ENCODE assay signal across 1 cellular context in genomic region chrX:23667239-23668177, GRCh38.
A peak's percentile ranks its signal among the peaks of the same experiment; 100 is the strongest.
TF ChIP-seq lines count a peak whose summit lies in the region.

Gene PRDX4 (plus strand): TSS chrX:23667493. CDS start chrX:23667571, 78 bp downstream.

TF ChIP-seq in HepG2, 621 proteins besides CTCF, POLR2A, EP300 and RAD21 (continued from another document and continues in another):
- TF ChIP-seq IRF1 (CRISPR knock-in tag; IDR thresholded peaks at IDR 0.05; ENCODE audit: low read depth), result no peak
- no peak for TF ChIP-seq SP140L (CRISPR knock-in tag; IDR thresholded peaks at IDR 0.05; ENCODE audit: borderline replicate concordance)
- TF ChIP-seq, protein P1, sequence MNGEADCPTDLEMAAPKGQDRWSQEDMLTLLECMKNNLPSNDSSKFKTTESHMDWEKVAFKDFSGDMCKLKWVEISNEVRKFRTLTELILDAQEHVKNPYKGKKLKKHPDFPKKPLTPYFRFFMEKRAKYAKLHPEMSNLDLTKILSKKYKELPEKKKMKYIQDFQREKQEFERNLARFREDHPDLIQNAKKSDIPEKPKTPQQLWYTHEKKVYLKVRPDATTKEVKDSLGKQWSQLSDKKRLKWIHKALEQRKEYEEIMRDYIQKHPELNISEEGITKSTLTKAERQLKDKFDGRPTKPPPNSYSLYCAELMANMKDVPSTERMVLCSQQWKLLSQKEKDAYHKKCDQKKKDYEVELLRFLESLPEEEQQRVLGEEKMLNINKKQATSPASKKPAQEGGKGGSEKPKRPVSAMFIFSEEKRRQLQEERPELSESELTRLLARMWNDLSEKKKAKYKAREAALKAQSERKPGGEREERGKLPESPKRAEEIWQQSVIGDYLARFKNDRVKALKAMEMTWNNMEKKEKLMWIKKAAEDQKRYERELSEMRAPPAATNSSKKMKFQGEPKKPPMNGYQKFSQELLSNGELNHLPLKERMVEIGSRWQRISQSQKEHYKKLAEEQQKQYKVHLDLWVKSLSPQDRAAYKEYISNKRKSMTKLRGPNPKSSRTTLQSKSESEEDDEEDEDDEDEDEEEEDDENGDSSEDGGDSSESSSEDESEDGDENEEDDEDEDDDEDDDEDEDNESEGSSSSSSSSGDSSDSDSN (CRISPR knock-in tag; IDR thresholded peaks at IDR 0.05), result peak; percentile 69
- TF ChIP-seq ZNF775 (CRISPR knock-in tag; IDR thresholded peaks at IDR 0.05; ENCODE audit: borderline replicate concordance), result no peak
- no peak for TF ChIP-seq TBX2 (CRISPR knock-in tag; IDR thresholded peaks at IDR 0.05; ENCODE audit: borderline replicate concordance)
- TF ChIP-seq ZNF781 (CRISPR knock-in tag; IDR thresholded peaks at IDR 0.05; ENCODE audit: borderline replicate concordance, not compliant biosample characterization), result no peak
- no peak for TF ChIP-seq XBP1 (CRISPR knock-in tag; IDR thresholded peaks at IDR 0.05)
- no peak for TF ChIP-seq DNMT1 (CRISPR knock-in tag; IDR thresholded peaks at IDR 0.05)
- TF ChIP-seq ZUFSP (CRISPR knock-in tag; IDR thresholded peaks at IDR 0.05; ENCODE audit: borderline replicate concordance), result no peak
- TF ChIP-seq ZNF772 (CRISPR knock-in tag; IDR thresholded peaks at IDR 0.05), result no peak
- no peak for TF ChIP-seq NFE2 (CRISPR knock-in tag; IDR thresholded peaks at IDR 0.05)
- peak; percentile 59; the same call in 1 of the 2 replicates for TF ChIP-seq KAT8 (CRISPR knock-in tag; IDR thresholded peaks at IDR 0.05)
- 0 out of 2 replicates have a peak, but pooled peaks have one; percentile 46 for TF ChIP-seq E2F5 (CRISPR knock-in tag; conservative IDR thresholded peaks at IDR 0.05)
- no peak for TF ChIP-seq ZBTB3 (CRISPR knock-in tag; IDR thresholded peaks at IDR 0.05; ENCODE audit: borderline replicate concordance, low read depth)
- TF ChIP-seq POGZ (CRISPR knock-in tag; IDR thresholded peaks at IDR 0.05), result peak; percentile 30; the same call in 1 of the 2 replicates
- no peak for TF ChIP-seq CREB1 (IDR thresholded peaks at IDR 0.05)
- no peak for TF ChIP-seq CREB1 (CRISPR knock-in tag; IDR thresholded peaks at IDR 0.05)
- 0 out of 2 replicates have a peak, but pooled peaks have one; percentile 37 for TF ChIP-seq ARID5B (CRISPR knock-in tag; IDR thresholded peaks at IDR 0.05)
- TF ChIP-seq, protein P2, sequence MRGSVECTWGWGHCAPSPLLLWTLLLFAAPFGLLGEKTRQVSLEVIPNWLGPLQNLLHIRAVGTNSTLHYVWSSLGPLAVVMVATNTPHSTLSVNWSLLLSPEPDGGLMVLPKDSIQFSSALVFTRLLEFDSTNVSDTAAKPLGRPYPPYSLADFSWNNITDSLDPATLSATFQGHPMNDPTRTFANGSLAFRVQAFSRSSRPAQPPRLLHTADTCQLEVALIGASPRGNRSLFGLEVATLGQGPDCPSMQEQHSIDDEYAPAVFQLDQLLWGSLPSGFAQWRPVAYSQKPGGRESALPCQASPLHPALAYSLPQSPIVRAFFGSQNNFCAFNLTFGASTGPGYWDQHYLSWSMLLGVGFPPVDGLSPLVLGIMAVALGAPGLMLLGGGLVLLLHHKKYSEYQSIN (CRISPR knock-in tag; IDR thresholded peaks at IDR 0.05; ENCODE audit: borderline replicate concordance), result no peak
- TF ChIP-seq XRCC5 (optimal IDR thresholded peaks at IDR 0.05; ENCODE audit: low read length), result no peak
- TF ChIP-seq ZC3H4 (CRISPR knock-in tag; IDR thresholded peaks at IDR 0.05; ENCODE audit: borderline replicate concordance), result no peak
- TF ChIP-seq, protein P3, sequence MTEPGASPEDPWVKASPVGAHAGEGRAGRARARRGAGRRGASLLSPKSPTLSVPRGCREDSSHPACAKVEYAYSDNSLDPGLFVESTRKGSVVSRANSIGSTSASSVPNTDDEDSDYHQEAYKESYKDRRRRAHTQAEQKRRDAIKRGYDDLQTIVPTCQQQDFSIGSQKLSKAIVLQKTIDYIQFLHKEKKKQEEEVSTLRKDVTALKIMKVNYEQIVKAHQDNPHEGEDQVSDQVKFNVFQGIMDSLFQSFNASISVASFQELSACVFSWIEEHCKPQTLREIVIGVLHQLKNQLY (CRISPR knock-in tag; IDR thresholded peaks at IDR 0.05), result no peak
- peak; percentile 91 for TF ChIP-seq DMAP1 (CRISPR knock-in tag; IDR thresholded peaks at IDR 0.05)
- no peak for TF ChIP-seq ZBTB33 (CRISPR knock-in tag; IDR thresholded peaks at IDR 0.05)
- TF ChIP-seq HNF1A (IDR thresholded peaks at IDR 0.05; ENCODE audit: low read depth), result no peak
- TF ChIP-seq HNF1A (CRISPR knock-in tag; IDR thresholded peaks at IDR 0.05; ENCODE audit: borderline replicate concordance), result peak; percentile 42; the same call in 1 of the 2 replicates
- no peak for TF ChIP-seq ADNP (CRISPR knock-in tag; IDR thresholded peaks at IDR 0.05)
- no peak for TF ChIP-seq FOXO1 (CRISPR knock-in tag; IDR thresholded peaks at IDR 0.05)
- no peak for TF ChIP-seq ZNF292 (CRISPR knock-in tag; IDR thresholded peaks at IDR 0.05; ENCODE audit: borderline replicate concordance, low read depth)
- no peak for TF ChIP-seq ZNF235 (CRISPR knock-in tag; IDR thresholded peaks at IDR 0.05; ENCODE audit: borderline replicate concordance)
- TF ChIP-seq ATF7 (IDR thresholded peaks at IDR 0.05), result no peak
- 0 out of 2 replicates have a peak, but pooled peaks have one; percentile 27 for TF ChIP-seq ATF7 (CRISPR knock-in tag; IDR thresholded peaks at IDR 0.05)
- TF ChIP-seq KDM4B (CRISPR knock-in tag; IDR thresholded peaks at IDR 0.05), result no peak
- TF ChIP-seq NFYC (CRISPR knock-in tag; IDR thresholded peaks at IDR 0.05), result no peak
- peak; percentile 49 for TF ChIP-seq YY1 (IDR thresholded peaks at IDR 0.05; ENCODE audit: insufficient read depth, insufficient replicate concordance, low read depth, low read length)
- peak; percentile 80; the same call in 1 of the 2 replicates for TF ChIP-seq ZNF230 (CRISPR knock-in tag; IDR thresholded peaks at IDR 0.05)
- TF ChIP-seq STAG1 (CRISPR knock-in tag; IDR thresholded peaks at IDR 0.05), result no peak
- TF ChIP-seq RARG (CRISPR knock-in tag; IDR thresholded peaks at IDR 0.05; ENCODE audit: low read depth), result no peak
- TF ChIP-seq ZNF605 (CRISPR knock-in tag; IDR thresholded peaks at IDR 0.05), result peak; percentile 78
- TF ChIP-seq ZNF83 (CRISPR knock-in tag; IDR thresholded peaks at IDR 0.05; ENCODE audit: borderline replicate concordance), result no peak
- TF ChIP-seq ZNF652 (CRISPR knock-in tag; IDR thresholded peaks at IDR 0.05; ENCODE audit: borderline replicate concordance, low read depth), result no peak
- no peak for TF ChIP-seq BCL3 (CRISPR knock-in tag; IDR thresholded peaks at IDR 0.05)
- TF ChIP-seq CC2D1A (CRISPR knock-in tag; IDR thresholded peaks at IDR 0.05), result no peak
- TF ChIP-seq ATF5 (CRISPR knock-in tag; IDR thresholded peaks at IDR 0.05; ENCODE audit: low read depth), result no peak
- TF ChIP-seq ZFP36L1 (CRISPR knock-in tag; IDR thresholded peaks at IDR 0.05), result no peak
